13 cellular contexts compared by ENCODE assay signal in genomic region chr5:84362061-84362720, GRCh38. TPM values are rescaled to one million over a fixed set of nuclear protein-coding genes. Genes with fewer than 3 reads are reported as not detected.
"Had no signal": no experiment of that assay in that cellular context is flagged by ENCODE, and none has a peak within 500 bp of the region (broad histone marks: within the 10 kb centered on the region; RNA-seq: fewer than 3 reads in every experiment).

No MANE protein-coding gene starts in this region.

- H3K4me3 Mint-ChIP-seq: activated CD4-positive, alpha-beta memory T cell treated with anti-CD3 and anti-CD28 coated beads, Interleukin-2, amount 10 ng/mL, durations not matched to agents 7 days and 5 days; activated CD4-positive, alpha-beta T cell treated with anti-CD3 and anti-CD28 coated beads for 36 hours; activated T-cell treated with anti-CD3 and anti-CD28 coated beads, Interleukin-2, amount 50 U/mL, for 24 hours; dendritic cell treated with granulocyte-macrophage colony-stimulating factor and Interleukin-4, amounts not matched to agents 40 ng/mL and 50 ng/mL, for 4 days; effector memory CD8-positive, alpha-beta T cell; natural killer cell treated with Interleukin-12 subunit alpha and Interleukin-12 subunit beta and Interleukin-15 and Interleukin-18, amount 100 ng/mL, for 72 hours; stimulated activated effector memory CD8-positive, alpha-beta T cell treated with anti-CD3 and anti-CD28 coated beads, Interleukin-12 subunit alpha, Interleukin-12 subunit beta, amount 100 ng/mL, for 72 hours; T-helper 1 cell treated with Interleukin-12 subunit alpha and Interleukin-12 subunit beta and Interleukin-4 antibody, amounts not matched to agents 30 μg/mL and 1 μg/mL, for 36 hours had no signal

- H3K36me3 ChIP-seq: WERI-Rb-1 had no signal

- H3K9me3 Mint-ChIP-seq: activated CD4-positive, alpha-beta memory T cell treated with anti-CD3 and anti-CD28 coated beads, Interleukin-2, amount 10 ng/mL, durations not matched to agents 7 days and 5 days; activated T-cell treated with anti-CD3 and anti-CD28 coated beads, Interleukin-2, amount 50 U/mL, for 24 hours; dendritic cell treated with granulocyte-macrophage colony-stimulating factor and Interleukin-4, amounts not matched to agents 40 ng/mL and 50 ng/mL, for 4 days; T-helper 1 cell treated with Interleukin-12 subunit alpha and Interleukin-12 subunit beta and Interleukin-4 antibody, amounts not matched to agents 30 μg/mL and 1 μg/mL, for 36 hours had no signal

- ATAC-seq: activated CD4-positive, alpha-beta T cell treated with anti-CD3 and anti-CD28 coated beads for 36 hours; activated naive CD4-positive, alpha-beta T cell treated with anti-CD3 and anti-CD28 coated beads, Interleukin-2, amount 50 U/mL, for 72 hours; effector memory CD8-positive, alpha-beta T cell; natural killer cell treated with Interleukin-12 subunit alpha and Interleukin-12 subunit beta and Interleukin-15 and Interleukin-18, amount 100 ng/mL, for 72 hours; stimulated activated effector memory CD8-positive, alpha-beta T cell treated with anti-CD3 and anti-CD28 coated beads, Interleukin-12 subunit alpha, Interleukin-12 subunit beta, amount 100 ng/mL, for 72 hours had no signal

- H3K27ac ChIP-seq: WERI-Rb-1 had no signal

- H3K4me1 Mint-ChIP-seq: activated CD4-positive, alpha-beta memory T cell treated with anti-CD3 and anti-CD28 coated beads, Interleukin-2, amount 10 ng/mL, durations not matched to agents 7 days and 5 days; activated CD4-positive, alpha-beta T cell treated with anti-CD3 and anti-CD28 coated beads for 36 hours; stimulated activated effector memory CD8-positive, alpha-beta T cell treated with anti-CD3 and anti-CD28 coated beads, Interleukin-12 subunit alpha, Interleukin-12 subunit beta, amount 100 ng/mL, for 72 hours had no signal

- H3K27me3 Mint-ChIP-seq: activated CD4-positive, alpha-beta memory T cell treated with anti-CD3 and anti-CD28 coated beads, Interleukin-2, amount 10 ng/mL, durations not matched to agents 7 days and 5 days; activated CD4-positive, alpha-beta T cell treated with anti-CD3 and anti-CD28 coated beads for 36 hours; activated T-cell treated with anti-CD3 and anti-CD28 coated beads, Interleukin-2, amount 50 U/mL, for 24 hours; dendritic cell treated with granulocyte-macrophage colony-stimulating factor and Interleukin-4, amounts not matched to agents 40 ng/mL and 50 ng/mL, for 4 days; effector memory CD8-positive, alpha-beta T cell; natural killer cell treated with Interleukin-12 subunit alpha and Interleukin-12 subunit beta and Interleukin-15 and Interleukin-18, amount 100 ng/mL, for 72 hours had no signal

- DNase-seq: activated CD4-positive, alpha-beta memory T cell treated with anti-CD3 and anti-CD28 coated beads, Interleukin-2, amount 10 ng/mL, durations not matched to agents 7 days and 5 days; activated CD4-positive, alpha-beta T cell treated with anti-CD3 and anti-CD28 coated beads for 36 hours; activated effector memory CD4-positive, alpha-beta T cell treated with anti-CD3 and anti-CD28 coated beads, Interleukin-2, amount 50 U/mL, for 16 hours; activated T-cell treated with anti-CD3 and anti-CD28 coated beads, Interleukin-2, amount 50 U/mL, for 24 hours; amniotic stem cell; cerebellar nuclear complex; effector memory CD8-positive, alpha-beta T cell; WERI-Rb-1 had no signal

- H3K36me3 Mint-ChIP-seq: activated naive CD4-positive, alpha-beta T cell treated with anti-CD3 and anti-CD28 coated beads, Interleukin-2, amount 50 U/mL, for 72 hours; natural killer cell treated with Interleukin-12 subunit alpha and Interleukin-12 subunit beta and Interleukin-15 and Interleukin-18, amount 100 ng/mL, for 72 hours; stimulated activated effector memory CD8-positive, alpha-beta T cell treated with anti-CD3 and anti-CD28 coated beads, Interleukin-12 subunit alpha, Interleukin-12 subunit beta, amount 100 ng/mL, for 72 hours had no signal

RNA-seq across cellular contexts. Expression of gene EDIL3, which starts 22.5 kb away (rescaled TPM):
- total RNA-seq: activated CD4-positive, alpha-beta memory T cell treated with anti-CD3 and anti-CD28 coated beads, Interleukin-2, amount 10 ng/mL, durations not matched to agents 7 days and 5 days; activated CD4-positive, alpha-beta T cell treated with anti-CD3 and anti-CD28 coated beads for 36 hours; activated naive CD4-positive, alpha-beta T cell treated with anti-CD3 and anti-CD28 coated beads, Interleukin-2, amount 50 U/mL, for 72 hours; natural killer cell treated with Interleukin-12 subunit alpha and Interleukin-12 subunit beta and Interleukin-15 and Interleukin-18, amount 100 ng/mL, for 72 hours had no signal
